ENCODE assay signal across 11 cellular contexts in genomic region chr7:66415659-66416265, GRCh38.
"Had no signal": no experiment of that assay in that cellular context is flagged by ENCODE, and none has a peak within 500 bp of the region (broad histone marks: within the 10 kb centered on the region; RNA-seq: fewer than 3 reads in every experiment).

No MANE protein-coding gene starts in this region.

- DNase-seq: activated effector memory CD4-positive, alpha-beta T cell treated with Interleukin-2 at 50 U/mL for 16 hours; esophagus squamous epithelium; heart right ventricle; islet precursor cell; mammary epithelial cell; psoas muscle; stimulated activated CD4-positive, alpha-beta T cell treated with anti-CD3 and anti-CD28 coated beads, Interleukin-4, amount 100 ng/mL, for 24 hours; testis had no signal

- H3K27ac ChIP-seq: esophagus squamous epithelium, heart right ventricle, psoas muscle, testis had no signal

- H3K27me3 ChIP-seq: esophagus squamous epithelium, heart right ventricle, testis had no signal

- ATAC-seq: activated CD4-positive, CD25-positive, alpha-beta regulatory T cell treated with anti-CD3 and anti-CD28 coated beads, Interleukin-2, amount 50 U/mL, for 24 hours; heart right ventricle; left lobe of liver; natural killer cell treated with Interleukin-12 subunit alpha and Interleukin-12 subunit beta and Interleukin-15 and Interleukin-18, amount 100 ng/mL, for 72 hours; psoas muscle had no signal

- H3K4me3 ChIP-seq: esophagus squamous epithelium, heart right ventricle, psoas muscle, testis had no signal

- H3K9me3 ChIP-seq: esophagus squamous epithelium, heart right ventricle, psoas muscle, testis had no signal
